In the genomic region with DNA sequence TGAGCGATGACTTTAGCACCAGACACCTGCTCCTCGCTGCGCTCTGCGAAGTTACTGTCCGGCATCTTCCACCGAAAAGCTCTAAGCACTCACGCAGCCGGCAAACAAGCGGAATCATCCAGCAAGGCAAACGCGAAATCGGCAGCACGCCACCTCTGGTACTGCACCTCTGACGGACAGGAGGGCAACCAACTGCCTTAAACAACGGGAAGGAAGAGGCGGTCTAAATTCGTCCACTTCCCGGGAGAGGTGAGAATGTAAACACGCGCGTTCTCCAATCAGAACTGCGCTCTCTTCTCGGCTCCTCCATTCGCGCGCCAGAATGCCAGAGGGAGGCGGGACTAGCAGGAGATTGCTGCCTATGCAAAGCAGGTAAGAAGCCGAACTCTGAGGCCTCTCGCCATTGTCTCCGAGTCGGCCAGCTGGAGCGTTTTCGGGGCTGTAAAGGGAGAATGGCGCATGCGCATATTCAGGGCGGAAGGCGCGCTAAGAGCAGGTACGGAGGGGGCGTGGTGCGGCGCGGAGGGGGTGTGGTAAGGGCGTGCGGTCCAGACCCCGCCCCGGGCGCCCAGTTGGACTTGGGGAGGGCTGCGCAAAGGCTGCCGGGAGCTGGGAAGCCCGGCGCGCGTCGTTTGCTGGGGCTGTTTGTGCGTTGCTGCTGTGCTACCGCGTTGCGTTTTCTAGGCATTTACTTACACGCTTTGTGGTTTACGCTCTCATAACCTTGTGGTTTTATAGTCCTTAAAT, we compare ENCODE assay signal across 1 cellular context.
TF ChIP-seq lines count a peak whose summit lies in the region.

A gene with protein sequence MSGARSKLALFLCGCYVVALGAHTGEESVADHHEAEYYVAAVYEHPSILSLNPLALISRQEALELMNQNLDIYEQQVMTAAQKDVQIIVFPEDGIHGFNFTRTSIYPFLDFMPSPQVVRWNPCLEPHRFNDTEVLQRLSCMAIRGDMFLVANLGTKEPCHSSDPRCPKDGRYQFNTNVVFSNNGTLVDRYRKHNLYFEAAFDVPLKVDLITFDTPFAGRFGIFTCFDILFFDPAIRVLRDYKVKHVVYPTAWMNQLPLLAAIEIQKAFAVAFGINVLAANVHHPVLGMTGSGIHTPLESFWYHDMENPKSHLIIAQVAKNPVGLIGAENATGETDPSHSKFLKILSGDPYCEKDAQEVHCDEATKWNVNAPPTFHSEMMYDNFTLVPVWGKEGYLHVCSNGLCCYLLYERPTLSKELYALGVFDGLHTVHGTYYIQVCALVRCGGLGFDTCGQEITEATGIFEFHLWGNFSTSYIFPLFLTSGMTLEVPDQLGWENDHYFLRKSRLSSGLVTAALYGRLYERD (plus strand): TSS at position 347 of the 747 bp plus-strand sequence. CDS start 33,695 bp downstream, outside the sequence.
HACL1 (minus strand) TSS at position 171 of the 747 bp plus-strand sequence; CDS start at position 65, 106 bp downstream.

TF ChIP-seq in HepG2, 621 proteins besides CTCF, POLR2A, EP300 and RAD21 (continued from another document and continues in another):
- TF ChIP-seq GFI1 (CRISPR knock-in tag; IDR thresholded peaks at IDR 0.05; ENCODE audit: borderline replicate concordance) (peak; percentile 86), ZFX (CRISPR knock-in tag; IDR thresholded peaks at IDR 0.05; ENCODE audit: low read depth) (peak; percentile 77), ZNF737 (CRISPR knock-in tag; IDR thresholded peaks at IDR 0.05; ENCODE audit: borderline replicate concordance) (no peak), RBFOX2 (IDR thresholded peaks at IDR 0.05; ENCODE audit: low read depth, low read length) (peak; percentile 93), ZNF639 (CRISPR knock-in tag; conservative IDR thresholded peaks at IDR 0.05) (0 out of 2 replicates have a peak, but pooled peaks have one; percentile 10), FOXJ3 (CRISPR knock-in tag; IDR thresholded peaks at IDR 0.05; ENCODE audit: borderline replicate concordance) (no peak), ARID2 (CRISPR knock-in tag; IDR thresholded peaks at IDR 0.05; ENCODE audit: borderline replicate concordance) (no peak), ZNF713 (CRISPR knock-in tag; IDR thresholded peaks at IDR 0.05) (no peak), SOX6 (IDR thresholded peaks at IDR 0.05) (no peak), SOX6 (CRISPR knock-in tag; IDR thresholded peaks at IDR 0.05) (peak; percentile 95), BCL6 (CRISPR knock-in tag; IDR thresholded peaks at IDR 0.05) (0 out of 2 replicates have a peak, but pooled peaks have one; percentile 10), TAF1 (CRISPR knock-in tag; IDR thresholded peaks at IDR 0.05) (peak; percentile 67), ZNF556 (CRISPR knock-in tag; IDR thresholded peaks at IDR 0.05; ENCODE audit: borderline replicate concordance) (peak; percentile 58; the same call in 1 of the 2 replicates), ZBTB7B (CRISPR knock-in tag; IDR thresholded peaks at IDR 0.05) (0 out of 2 replicates have a peak, but pooled peaks have one; percentile 14), ZNF776 (CRISPR knock-in tag; IDR thresholded peaks at IDR 0.05) (peak; percentile 32; the same call in 1 of the 2 replicates), PBX3 (CRISPR knock-in tag; IDR thresholded peaks at IDR 0.05; ENCODE audit: borderline replicate concordance) (peak; percentile 90; the same call in 1 of the 2 replicates), SMYD3 (CRISPR knock-in tag; IDR thresholded peaks at IDR 0.05) (peak; percentile 56; the same call in 1 of the 2 replicates), ZBTB1 (CRISPR knock-in tag; IDR thresholded peaks at IDR 0.05; ENCODE audit: borderline replicate concordance) (no peak), TBX2 (CRISPR knock-in tag; IDR thresholded peaks at IDR 0.05; ENCODE audit: borderline replicate concordance) (peak; percentile 99), NONO (IDR thresholded peaks at IDR 0.05) (no peak), NONO (CRISPR knock-in tag; conservative IDR thresholded peaks at IDR 0.05) (peak; percentile 79), SP1 (IDR thresholded peaks at IDR 0.05) (no peak), SP1 (CRISPR knock-in tag; IDR thresholded peaks at IDR 0.05) (peak; percentile 56), TFAP4 (IDR thresholded peaks at IDR 0.05; ENCODE audit: borderline replicate concordance, low read depth) (peak; percentile 88), LRRFIP1 (CRISPR knock-in tag; conservative IDR thresholded peaks at IDR 0.05) (peak; percentile 59; the same call in 1 of the 2 replicates), NRL (CRISPR knock-in tag; IDR thresholded peaks at IDR 0.05; ENCODE audit: borderline replicate concordance) (peak; percentile 33; the same call in 1 of the 2 replicates), THAP11 (CRISPR knock-in tag; IDR thresholded peaks at IDR 0.05) (peak; percentile 89), ASH2L (IDR thresholded peaks at IDR 0.05; ENCODE audit: insufficient read length, low read depth, low read length) (peak; percentile 84), SP4 (CRISPR knock-in tag; IDR thresholded peaks at IDR 0.05) (peak; percentile 70; the same call in 1 of the 2 replicates), MYC (CRISPR knock-in tag; IDR thresholded peaks at IDR 0.05; ENCODE audit: borderline replicate concordance) (peak; percentile 74), EEA1 (CRISPR knock-in tag; IDR thresholded peaks at IDR 0.05; ENCODE audit: borderline replicate concordance) (0 out of 2 replicates have a peak, but pooled peaks have one; percentile 24), KAT7 (CRISPR knock-in tag; IDR thresholded peaks at IDR 0.05; ENCODE audit: borderline replicate concordance) (peak; percentile 47; the same call in 1 of the 2 replicates), ELF1 (CRISPR knock-in tag; IDR thresholded peaks at IDR 0.05) (peak; percentile 74), RARA (CRISPR knock-in tag; IDR thresholded peaks at IDR 0.05) (peak; percentile 31; the same call in 1 of the 2 replicates), SAFB2 (CRISPR knock-in tag; IDR thresholded peaks at IDR 0.05; ENCODE audit: borderline replicate concordance, low read depth) (peak; percentile 42; the same call in 1 of the 2 replicates)
- TF ChIP-seq, protein P1, sequence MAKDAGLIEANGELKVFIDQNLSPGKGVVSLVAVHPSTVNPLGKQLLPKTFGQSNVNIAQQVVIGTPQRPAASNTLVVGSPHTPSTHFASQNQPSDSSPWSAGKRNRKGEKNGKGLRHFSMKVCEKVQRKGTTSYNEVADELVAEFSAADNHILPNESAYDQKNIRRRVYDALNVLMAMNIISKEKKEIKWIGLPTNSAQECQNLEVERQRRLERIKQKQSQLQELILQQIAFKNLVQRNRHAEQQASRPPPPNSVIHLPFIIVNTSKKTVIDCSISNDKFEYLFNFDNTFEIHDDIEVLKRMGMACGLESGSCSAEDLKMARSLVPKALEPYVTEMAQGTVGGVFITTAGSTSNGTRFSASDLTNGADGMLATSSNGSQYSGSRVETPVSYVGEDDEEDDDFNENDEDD (CRISPR knock-in tag; IDR thresholded peaks at IDR 0.05; ENCODE audit: borderline replicate concordance): peak; percentile 80; the same call in 1 of the 2 replicates
- TF ChIP-seq, protein P2, sequence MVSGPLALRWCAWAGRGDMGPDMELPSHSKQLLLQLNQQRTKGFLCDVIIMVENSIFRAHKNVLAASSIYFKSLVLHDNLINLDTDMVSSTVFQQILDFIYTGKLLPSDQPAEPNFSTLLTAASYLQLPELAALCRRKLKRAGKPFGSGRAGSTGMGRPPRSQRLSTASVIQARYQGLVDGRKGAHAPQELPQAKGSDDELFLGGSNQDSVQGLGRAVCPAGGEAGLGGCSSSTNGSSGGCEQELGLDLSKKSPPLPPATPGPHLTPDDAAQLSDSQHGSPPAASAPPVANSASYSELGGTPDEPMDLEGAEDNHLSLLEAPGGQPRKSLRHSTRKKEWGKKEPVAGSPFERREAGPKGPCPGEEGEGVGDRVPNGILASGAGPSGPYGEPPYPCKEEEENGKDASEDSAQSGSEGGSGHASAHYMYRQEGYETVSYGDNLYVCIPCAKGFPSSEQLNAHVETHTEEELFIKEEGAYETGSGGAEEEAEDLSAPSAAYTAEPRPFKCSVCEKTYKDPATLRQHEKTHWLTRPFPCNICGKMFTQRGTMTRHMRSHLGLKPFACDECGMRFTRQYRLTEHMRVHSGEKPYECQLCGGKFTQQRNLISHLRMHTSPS (CRISPR knock-in tag; IDR thresholded peaks at IDR 0.05; ENCODE audit: low read depth): peak; percentile 1; the same call in 1 of the 2 replicates
- TF ChIP-seq, protein P3, sequence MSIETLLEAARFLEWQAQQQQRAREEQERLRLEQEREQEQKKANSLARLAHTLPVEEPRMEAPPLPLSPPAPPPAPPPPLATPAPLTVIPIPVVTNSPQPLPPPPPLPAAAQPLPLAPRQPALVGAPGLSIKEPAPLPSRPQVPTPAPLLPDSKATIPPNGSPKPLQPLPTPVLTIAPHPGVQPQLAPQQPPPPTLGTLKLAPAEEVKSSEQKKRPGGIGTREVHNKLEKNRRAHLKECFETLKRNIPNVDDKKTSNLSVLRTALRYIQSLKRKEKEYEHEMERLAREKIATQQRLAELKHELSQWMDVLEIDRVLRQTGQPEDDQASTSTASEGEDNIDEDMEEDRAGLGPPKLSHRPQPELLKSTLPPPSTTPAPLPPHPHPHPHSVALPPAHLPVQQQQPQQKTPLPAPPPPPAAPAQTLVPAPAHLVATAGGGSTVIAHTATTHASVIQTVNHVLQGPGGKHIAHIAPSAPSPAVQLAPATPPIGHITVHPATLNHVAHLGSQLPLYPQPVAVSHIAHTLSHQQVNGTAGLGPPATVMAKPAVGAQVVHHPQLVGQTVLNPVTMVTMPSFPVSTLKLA (IDR thresholded peaks at IDR 0.05): peak; percentile 43
- TF ChIP-seq, protein P4, sequence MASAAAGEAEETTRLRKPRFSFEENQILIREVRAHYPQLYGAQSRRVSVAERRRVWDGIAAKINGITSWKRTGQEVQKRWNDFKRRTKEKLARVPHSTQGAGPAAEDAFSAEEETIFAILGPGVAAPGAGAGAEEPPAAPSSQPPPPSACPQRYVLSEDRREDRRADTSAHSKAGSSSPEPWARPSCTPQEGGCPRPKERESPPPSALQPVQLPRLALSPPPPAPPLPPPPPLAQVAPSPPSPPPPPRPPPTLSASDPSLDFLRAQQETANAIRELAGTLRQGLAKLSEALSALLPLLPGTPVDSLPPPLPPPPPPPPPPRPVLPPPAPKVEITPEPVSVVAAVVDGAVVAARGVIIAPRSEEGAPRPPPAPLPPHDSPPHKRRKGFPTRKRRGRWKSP (CRISPR knock-in tag; IDR thresholded peaks at IDR 0.05): peak; percentile 43; the same call in 1 of the 2 replicates
- TF ChIP-seq, protein P5, sequence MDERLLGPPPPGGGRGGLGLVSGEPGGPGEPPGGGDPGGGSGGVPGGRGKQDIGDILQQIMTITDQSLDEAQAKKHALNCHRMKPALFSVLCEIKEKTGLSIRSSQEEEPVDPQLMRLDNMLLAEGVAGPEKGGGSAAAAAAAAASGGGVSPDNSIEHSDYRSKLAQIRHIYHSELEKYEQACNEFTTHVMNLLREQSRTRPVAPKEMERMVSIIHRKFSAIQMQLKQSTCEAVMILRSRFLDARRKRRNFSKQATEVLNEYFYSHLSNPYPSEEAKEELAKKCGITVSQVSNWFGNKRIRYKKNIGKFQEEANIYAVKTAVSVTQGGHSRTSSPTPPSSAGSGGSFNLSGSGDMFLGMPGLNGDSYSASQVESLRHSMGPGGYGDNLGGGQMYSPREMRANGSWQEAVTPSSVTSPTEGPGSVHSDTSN (CRISPR knock-in tag; IDR thresholded peaks at IDR 0.05): peak; percentile 98
- TF ChIP-seq, protein P6, sequence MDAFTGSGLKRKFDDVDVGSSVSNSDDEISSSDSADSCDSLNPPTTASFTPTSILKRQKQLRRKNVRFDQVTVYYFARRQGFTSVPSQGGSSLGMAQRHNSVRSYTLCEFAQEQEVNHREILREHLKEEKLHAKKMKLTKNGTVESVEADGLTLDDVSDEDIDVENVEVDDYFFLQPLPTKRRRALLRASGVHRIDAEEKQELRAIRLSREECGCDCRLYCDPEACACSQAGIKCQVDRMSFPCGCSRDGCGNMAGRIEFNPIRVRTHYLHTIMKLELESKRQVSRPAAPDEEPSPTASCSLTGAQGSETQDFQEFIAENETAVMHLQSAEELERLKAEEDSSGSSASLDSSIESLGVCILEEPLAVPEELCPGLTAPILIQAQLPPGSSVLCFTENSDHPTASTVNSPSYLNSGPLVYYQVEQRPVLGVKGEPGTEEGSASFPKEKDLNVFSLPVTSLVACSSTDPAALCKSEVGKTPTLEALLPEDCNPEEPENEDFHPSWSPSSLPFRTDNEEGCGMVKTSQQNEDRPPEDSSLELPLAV (CRISPR knock-in tag; conservative IDR thresholded peaks at IDR 0.05; ENCODE audit: low read depth): no peak
